Comparison of ENCODE assay signal across 1 cellular context in genomic region chr21:32597205-32597604, GRCh38.
TF ChIP-seq lines count a peak whose summit lies in the region.

No MANE protein-coding gene starts in this region.

TF ChIP-seq in A549, 52 proteins besides CTCF, POLR2A, EP300 and RAD21 (continued from another document):
- TF ChIP-seq E2F6 (IDR thresholded peaks at IDR 0.05; ENCODE audit: borderline replicate concordance, low read depth) (no peak), MAX (IDR thresholded peaks at IDR 0.05) (peak; percentile 21; the same call in 1 of the 2 replicates), GATA3 (IDR thresholded peaks at IDR 0.05; ENCODE audit: borderline replicate concordance) (no peak), FOSB (CRISPR knock-in tag; IDR thresholded peaks at IDR 0.05) (no peak), CHD2 (IDR thresholded peaks at IDR 0.05; ENCODE audit: low read length, partially characterized antibody) (no peak), JUNB (IDR thresholded peaks at IDR 0.05) (peak; percentile 17; the same call in 1 of the 2 replicates), CHD4 (IDR thresholded peaks at IDR 0.05; ENCODE audit: borderline replicate concordance) (no peak)
